Comparison of ENCODE assay signal across 1 cellular context in the genomic region with DNA sequence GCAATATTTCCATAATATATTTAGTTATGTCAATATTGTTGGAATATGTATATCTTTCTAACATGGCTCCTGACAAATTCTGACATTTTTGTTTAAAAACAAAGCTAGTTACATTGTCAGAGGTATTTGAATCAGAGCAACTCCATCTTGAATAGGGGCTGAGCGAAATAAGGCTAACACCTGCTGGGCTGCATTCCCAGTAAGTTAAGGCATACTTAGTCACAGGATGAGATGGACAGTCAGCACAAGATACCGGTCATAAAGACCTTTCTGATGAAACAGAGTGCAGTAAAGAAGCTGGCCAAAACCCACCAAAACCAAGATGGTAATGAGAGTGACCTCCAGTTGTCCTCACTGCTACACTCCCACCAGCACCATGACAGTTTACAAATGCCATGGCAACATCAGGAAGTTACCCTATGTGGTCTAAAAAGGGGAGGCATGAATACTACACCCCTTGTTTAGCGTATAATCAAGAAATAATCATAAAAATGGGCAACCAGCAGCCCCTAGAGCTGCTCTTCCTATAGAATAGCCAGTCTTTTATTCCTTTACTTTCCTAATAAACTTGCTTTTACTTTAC.
A peak's percentile ranks its signal among the peaks of the same experiment; 100 is the strongest.
TF ChIP-seq lines count a peak whose summit lies in the region.

No MANE protein-coding gene starts in this region.

TF ChIP-seq in K562, 482 proteins besides CTCF, POLR2A, EP300 and RAD21 (continued from another document and continues in another):
- TF ChIP-seq, protein P1, sequence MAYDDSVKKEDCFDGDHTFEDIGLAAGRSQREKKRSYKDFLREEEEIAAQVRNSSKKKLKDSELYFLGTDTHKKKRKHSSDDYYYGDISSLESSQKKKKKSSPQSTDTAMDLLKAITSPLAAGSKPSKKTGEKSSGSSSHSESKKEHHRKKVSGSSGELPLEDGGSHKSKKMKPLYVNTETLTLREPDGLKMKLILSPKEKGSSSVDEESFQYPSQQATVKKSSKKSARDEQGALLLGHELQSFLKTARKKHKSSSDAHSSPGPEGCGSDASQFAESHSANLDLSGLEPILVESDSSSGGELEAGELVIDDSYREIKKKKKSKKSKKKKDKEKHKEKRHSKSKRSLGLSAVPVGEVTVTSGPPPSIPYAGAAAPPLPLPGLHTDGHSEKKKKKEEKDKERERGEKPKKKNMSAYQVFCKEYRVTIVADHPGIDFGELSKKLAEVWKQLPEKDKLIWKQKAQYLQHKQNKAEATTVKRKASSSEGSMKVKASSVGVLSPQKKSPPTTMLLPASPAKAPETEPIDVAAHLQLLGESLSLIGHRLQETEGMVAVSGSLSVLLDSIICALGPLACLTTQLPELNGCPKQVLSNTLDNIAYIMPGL (CRISPR knock-in tag; IDR thresholded peaks at IDR 0.05) = no peak
- TF ChIP-seq, protein P2, sequence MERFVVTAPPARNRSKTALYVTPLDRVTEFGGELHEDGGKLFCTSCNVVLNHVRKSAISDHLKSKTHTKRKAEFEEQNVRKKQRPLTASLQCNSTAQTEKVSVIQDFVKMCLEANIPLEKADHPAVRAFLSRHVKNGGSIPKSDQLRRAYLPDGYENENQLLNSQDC (CRISPR knock-in tag; IDR thresholded peaks at IDR 0.05) = no peak
- TF ChIP-seq EHMT2 (IDR thresholded peaks at IDR 0.05) (no peak), NR2C1 (IDR thresholded peaks at IDR 0.05) (no peak), NR2C1 (tag; IDR thresholded peaks at IDR 0.05) (0 out of 2 replicates have a peak, but pooled peaks have one; percentile 16), CCAR2 (IDR thresholded peaks at IDR 0.05; ENCODE audit: low read depth, low read length) (no peak), ZNF175 (CRISPR knock-in tag; IDR thresholded peaks at IDR 0.05; ENCODE audit: low read depth) (0 out of 2 replicates have a peak, but pooled peaks have one; percentile 50), SMAD4 (CRISPR knock-in tag; conservative IDR thresholded peaks at IDR 0.05) (0 out of 2 replicates have a peak, but pooled peaks have one; percentile 11), MAZ (CRISPR knock-in tag; conservative IDR thresholded peaks at IDR 0.05 in 1 of 2, IDR thresholded peaks at IDR 0.05 in 1 of 2) (no peak), ZNF584 (CRISPR knock-in tag; IDR thresholded peaks at IDR 0.05; ENCODE audit: low read depth) (peak; percentile 93), ASH1L (IDR thresholded peaks at IDR 0.05; ENCODE audit: borderline replicate concordance, low read depth, partially characterized antibody) (no peak), FOXM1 (IDR thresholded peaks at IDR 0.05; ENCODE audit: low read depth) (no peak), FOXM1 (CRISPR knock-in tag; IDR thresholded peaks at IDR 0.05; ENCODE audit: low read depth) (no peak), PYGO2 (tag; IDR thresholded peaks at IDR 0.05) (no peak), NR2F6 (CRISPR knock-in tag; IDR thresholded peaks at IDR 0.05) (no peak), IFI16 (CRISPR knock-in tag; IDR thresholded peaks at IDR 0.05) (no peak), ZFPM2 (CRISPR knock-in tag; IDR thresholded peaks at IDR 0.05) (no peak), CEBPG (CRISPR knock-in tag; IDR thresholded peaks at IDR 0.05) (no peak), CEBPG (tag; conservative IDR thresholded peaks at IDR 0.05 in 1 of 2, IDR thresholded peaks at IDR 0.05 in 1 of 2) (peak in 1 of 2 experiments; percentile 53; a peak in 2 of 4 replicates), FOXA3 (CRISPR knock-in tag; conservative IDR thresholded peaks at IDR 0.05 in 1 of 2, IDR thresholded peaks at IDR 0.05 in 1 of 2) (no peak), NFIX (CRISPR knock-in tag; IDR thresholded peaks at IDR 0.05; ENCODE audit: low read depth) (no peak), TOE1 (IDR thresholded peaks at IDR 0.05; ENCODE audit: borderline replicate concordance) (no peak), TOE1 (CRISPR knock-in tag; IDR thresholded peaks at IDR 0.05; ENCODE audit: borderline replicate concordance, low read depth) (no peak), RBBP5 (IDR thresholded peaks at IDR 0.05; ENCODE audit: borderline replicate concordance, insufficient read depth, low read length, poor library complexity, severe bottlenecking) (no peak), NBN (IDR thresholded peaks at IDR 0.05; ENCODE audit: low read depth) (no peak), NR2C2 (CRISPR knock-in tag; IDR thresholded peaks at IDR 0.05) (no peak), NR2C2 (tag; IDR thresholded peaks at IDR 0.05) (no peak; the same call in 1 of the 2 replicates), ZNF263 (CRISPR knock-in tag; IDR thresholded peaks at IDR 0.05; ENCODE audit: borderline replicate concordance) (no peak), CBX1 (IDR thresholded peaks at IDR 0.05; ENCODE audit: low read depth) (no peak), PHF20 (IDR thresholded peaks at IDR 0.05; ENCODE audit: partially characterized antibody) (no peak), EP400 (IDR thresholded peaks at IDR 0.05) (no peak), CHD4 (IDR thresholded peaks at IDR 0.05; ENCODE audit: insufficient read depth, insufficient replicate concordance, low read depth, low read length, poor library complexity, severe bottlenecking) (no peak), ZNF197 (CRISPR knock-in tag; IDR thresholded peaks at IDR 0.05; ENCODE audit: low read depth) (no peak), ZNF57 (CRISPR knock-in tag; IDR thresholded peaks at IDR 0.05) (no peak), BACH1 (tag; IDR thresholded peaks at IDR 0.05) (peak; percentile 70; the same call in 1 of the 2 replicates), KHSRP (IDR thresholded peaks at IDR 0.05) (no peak), ZSCAN32 (CRISPR knock-in tag; IDR thresholded peaks at IDR 0.05) (no peak)
- TF ChIP-seq, protein P3, sequence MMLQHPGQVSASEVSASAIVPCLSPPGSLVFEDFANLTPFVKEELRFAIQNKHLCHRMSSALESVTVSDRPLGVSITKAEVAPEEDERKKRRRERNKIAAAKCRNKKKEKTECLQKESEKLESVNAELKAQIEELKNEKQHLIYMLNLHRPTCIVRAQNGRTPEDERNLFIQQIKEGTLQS (IDR thresholded peaks at IDR 0.05) = peak; percentile 49; the same call in 1 of the 2 replicates
- TF ChIP-seq, protein P3 (CRISPR knock-in tag; conservative IDR thresholded peaks at IDR 0.05) = no peak
- TF ChIP-seq, protein P4, sequence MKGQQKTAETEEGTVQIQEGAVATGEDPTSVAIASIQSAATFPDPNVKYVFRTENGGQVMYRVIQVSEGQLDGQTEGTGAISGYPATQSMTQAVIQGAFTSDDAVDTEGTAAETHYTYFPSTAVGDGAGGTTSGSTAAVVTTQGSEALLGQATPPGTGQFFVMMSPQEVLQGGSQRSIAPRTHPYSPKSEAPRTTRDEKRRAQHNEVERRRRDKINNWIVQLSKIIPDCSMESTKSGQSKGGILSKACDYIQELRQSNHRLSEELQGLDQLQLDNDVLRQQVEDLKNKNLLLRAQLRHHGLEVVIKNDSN (CRISPR knock-in tag; IDR thresholded peaks at IDR 0.05) = no peak
- TF ChIP-seq, protein P5, sequence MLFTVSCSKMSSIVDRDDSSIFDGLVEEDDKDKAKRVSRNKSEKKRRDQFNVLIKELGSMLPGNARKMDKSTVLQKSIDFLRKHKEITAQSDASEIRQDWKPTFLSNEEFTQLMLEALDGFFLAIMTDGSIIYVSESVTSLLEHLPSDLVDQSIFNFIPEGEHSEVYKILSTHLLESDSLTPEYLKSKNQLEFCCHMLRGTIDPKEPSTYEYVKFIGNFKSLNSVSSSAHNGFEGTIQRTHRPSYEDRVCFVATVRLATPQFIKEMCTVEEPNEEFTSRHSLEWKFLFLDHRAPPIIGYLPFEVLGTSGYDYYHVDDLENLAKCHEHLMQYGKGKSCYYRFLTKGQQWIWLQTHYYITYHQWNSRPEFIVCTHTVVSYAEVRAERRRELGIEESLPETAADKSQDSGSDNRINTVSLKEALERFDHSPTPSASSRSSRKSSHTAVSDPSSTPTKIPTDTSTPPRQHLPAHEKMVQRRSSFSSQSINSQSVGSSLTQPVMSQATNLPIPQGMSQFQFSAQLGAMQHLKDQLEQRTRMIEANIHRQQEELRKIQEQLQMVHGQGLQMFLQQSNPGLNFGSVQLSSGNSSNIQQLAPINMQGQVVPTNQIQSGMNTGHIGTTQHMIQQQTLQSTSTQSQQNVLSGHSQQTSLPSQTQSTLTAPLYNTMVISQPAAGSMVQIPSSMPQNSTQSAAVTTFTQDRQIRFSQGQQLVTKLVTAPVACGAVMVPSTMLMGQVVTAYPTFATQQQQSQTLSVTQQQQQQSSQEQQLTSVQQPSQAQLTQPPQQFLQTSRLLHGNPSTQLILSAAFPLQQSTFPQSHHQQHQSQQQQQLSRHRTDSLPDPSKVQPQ (CRISPR knock-in tag; IDR thresholded peaks at IDR 0.05; ENCODE audit: borderline replicate concordance) = no peak
- TF ChIP-seq, protein P6, sequence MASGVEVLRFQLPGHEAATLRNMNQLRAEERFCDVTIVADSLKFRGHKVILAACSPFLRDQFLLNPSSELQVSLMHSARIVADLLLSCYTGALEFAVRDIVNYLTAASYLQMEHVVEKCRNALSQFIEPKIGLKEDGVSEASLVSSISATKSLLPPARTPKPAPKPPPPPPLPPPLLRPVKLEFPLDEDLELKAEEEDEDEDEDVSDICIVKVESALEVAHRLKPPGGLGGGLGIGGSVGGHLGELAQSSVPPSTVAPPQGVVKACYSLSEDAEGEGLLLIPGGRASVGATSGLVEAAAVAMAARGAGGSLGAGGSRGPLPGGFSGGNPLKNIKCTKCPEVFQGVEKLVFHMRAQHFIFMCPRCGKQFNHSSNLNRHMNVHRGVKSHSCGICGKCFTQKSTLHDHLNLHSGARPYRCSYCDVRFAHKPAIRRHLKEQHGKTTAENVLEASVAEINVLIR (CRISPR knock-in tag; IDR thresholded peaks at IDR 0.05) = no peak
- TF ChIP-seq, protein P7, sequence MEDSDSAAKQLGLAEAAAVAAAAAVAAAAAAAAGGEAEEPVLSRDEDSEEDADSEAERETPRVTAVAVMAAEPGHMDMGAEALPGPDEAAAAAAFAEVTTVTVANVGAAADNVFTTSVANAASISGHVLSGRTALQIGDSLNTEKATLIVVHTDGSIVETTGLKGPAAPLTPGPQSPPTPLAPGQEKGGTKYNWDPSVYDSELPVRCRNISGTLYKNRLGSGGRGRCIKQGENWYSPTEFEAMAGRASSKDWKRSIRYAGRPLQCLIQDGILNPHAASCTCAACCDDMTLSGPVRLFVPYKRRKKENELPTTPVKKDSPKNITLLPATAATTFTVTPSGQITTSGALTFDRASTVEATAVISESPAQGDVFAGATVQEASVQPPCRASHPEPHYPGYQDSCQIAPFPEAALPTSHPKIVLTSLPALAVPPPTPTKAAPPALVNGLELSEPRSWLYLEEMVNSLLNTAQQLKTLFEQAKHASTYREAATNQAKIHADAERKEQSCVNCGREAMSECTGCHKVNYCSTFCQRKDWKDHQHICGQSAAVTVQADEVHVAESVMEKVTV (CRISPR knock-in tag; IDR thresholded peaks at IDR 0.05) = no peak
- TF ChIP-seq, protein P8, sequence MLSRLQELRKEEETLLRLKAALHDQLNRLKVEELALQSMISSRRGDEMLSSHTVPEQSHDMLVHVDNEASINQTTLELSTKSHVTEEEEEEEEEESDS (CRISPR knock-in tag; IDR thresholded peaks at IDR 0.05) = no peak
- TF ChIP-seq, protein P9, sequence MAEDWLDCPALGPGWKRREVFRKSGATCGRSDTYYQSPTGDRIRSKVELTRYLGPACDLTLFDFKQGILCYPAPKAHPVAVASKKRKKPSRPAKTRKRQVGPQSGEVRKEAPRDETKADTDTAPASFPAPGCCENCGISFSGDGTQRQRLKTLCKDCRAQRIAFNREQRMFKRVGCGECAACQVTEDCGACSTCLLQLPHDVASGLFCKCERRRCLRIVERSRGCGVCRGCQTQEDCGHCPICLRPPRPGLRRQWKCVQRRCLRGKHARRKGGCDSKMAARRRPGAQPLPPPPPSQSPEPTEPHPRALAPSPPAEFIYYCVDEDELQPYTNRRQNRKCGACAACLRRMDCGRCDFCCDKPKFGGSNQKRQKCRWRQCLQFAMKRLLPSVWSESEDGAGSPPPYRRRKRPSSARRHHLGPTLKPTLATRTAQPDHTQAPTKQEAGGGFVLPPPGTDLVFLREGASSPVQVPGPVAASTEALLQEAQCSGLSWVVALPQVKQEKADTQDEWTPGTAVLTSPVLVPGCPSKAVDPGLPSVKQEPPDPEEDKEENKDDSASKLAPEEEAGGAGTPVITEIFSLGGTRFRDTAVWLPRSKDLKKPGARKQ (CRISPR knock-in tag; IDR thresholded peaks at IDR 0.05) = no peak
- TF ChIP-seq, protein P10, sequence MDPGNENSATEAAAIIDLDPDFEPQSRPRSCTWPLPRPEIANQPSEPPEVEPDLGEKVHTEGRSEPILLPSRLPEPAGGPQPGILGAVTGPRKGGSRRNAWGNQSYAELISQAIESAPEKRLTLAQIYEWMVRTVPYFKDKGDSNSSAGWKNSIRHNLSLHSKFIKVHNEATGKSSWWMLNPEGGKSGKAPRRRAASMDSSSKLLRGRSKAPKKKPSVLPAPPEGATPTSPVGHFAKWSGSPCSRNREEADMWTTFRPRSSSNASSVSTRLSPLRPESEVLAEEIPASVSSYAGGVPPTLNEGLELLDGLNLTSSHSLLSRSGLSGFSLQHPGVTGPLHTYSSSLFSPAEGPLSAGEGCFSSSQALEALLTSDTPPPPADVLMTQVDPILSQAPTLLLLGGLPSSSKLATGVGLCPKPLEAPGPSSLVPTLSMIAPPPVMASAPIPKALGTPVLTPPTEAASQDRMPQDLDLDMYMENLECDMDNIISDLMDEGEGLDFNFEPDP (CRISPR knock-in tag; IDR thresholded peaks at IDR 0.05) = no peak
- TF ChIP-seq, protein P11, sequence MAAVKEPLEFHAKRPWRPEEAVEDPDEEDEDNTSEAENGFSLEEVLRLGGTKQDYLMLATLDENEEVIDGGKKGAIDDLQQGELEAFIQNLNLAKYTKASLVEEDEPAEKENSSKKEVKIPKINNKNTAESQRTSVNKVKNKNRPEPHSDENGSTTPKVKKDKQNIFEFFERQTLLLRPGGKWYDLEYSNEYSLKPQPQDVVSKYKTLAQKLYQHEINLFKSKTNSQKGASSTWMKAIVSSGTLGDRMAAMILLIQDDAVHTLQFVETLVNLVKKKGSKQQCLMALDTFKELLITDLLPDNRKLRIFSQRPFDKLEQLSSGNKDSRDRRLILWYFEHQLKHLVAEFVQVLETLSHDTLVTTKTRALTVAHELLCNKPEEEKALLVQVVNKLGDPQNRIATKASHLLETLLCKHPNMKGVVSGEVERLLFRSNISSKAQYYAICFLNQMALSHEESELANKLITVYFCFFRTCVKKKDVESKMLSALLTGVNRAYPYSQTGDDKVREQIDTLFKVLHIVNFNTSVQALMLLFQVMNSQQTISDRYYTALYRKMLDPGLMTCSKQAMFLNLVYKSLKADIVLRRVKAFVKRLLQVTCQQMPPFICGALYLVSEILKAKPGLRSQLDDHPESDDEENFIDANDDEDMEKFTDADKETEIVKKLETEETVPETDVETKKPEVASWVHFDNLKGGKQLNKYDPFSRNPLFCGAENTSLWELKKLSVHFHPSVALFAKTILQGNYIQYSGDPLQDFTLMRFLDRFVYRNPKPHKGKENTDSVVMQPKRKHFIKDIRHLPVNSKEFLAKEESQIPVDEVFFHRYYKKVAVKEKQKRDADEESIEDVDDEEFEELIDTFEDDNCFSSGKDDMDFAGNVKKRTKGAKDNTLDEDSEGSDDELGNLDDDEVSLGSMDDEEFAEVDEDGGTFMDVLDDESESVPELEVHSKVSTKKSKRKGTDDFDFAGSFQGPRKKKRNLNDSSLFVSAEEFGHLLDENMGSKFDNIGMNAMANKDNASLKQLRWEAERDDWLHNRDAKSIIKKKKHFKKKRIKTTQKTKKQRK (IDR thresholded peaks at IDR 0.05; ENCODE audit: borderline replicate concordance, low read depth, low read length) = no peak
